ENCODE assay signal across 9 cellular contexts in the genomic region with DNA sequence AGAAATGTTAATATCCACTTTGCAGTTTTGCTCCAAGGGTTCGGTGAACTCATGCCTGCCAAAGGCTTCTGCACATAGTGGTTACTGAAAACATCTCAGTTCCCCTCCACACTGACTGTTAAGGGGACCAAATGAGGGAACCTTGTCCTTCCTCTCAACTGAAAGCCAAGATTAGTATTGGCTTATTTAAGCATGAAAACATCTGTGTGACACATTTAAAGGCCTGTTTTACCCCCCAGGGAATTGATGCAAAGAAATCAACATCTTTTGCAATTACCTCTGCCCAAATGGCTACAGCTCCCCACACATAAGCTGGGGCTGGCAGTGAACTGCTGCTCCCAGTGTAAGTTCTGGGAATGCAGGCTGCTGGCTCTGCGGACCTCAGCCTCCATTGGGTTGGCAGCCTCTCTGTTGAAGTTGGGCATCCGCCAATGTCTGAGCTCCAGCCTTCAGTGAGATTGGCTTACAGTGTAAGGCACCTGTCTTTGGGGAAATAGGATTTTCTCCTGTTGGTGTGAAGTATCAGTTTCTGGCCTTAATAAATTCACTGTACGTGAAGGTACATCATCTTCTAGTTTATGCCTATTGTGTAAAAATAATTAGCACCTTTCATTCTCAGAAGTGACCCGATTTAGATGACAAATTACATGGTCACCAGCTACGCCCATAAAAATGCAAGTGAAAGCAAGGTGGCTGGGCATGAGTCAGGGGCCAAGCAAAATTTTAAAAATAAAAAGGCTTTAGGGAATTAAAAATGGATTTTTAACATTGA.
DNase-seq lines count a peak whose midpoint lies in the region; ATAC-seq and TF ChIP-seq lines count a peak whose summit lies in the region.
"Had no signal": no experiment of that assay in that cellular context is flagged by ENCODE, and none has a peak within 500 bp of the region (broad histone marks: within the 10 kb centered on the region; RNA-seq: fewer than 3 reads in every experiment).

No MANE protein-coding gene starts in this region.

- 40% methylated on average over 6 of the region's 6 CpGs for WGBS in prostate gland

- H3K9me3 ChIP-seq in ascending aorta = no peaks in the 10 kb centered on the region
- no peaks in the 10 kb centered on the region for H3K9me3 ChIP-seq in prostate gland
- no peaks in the 10 kb centered on the region for H3K9me3 ChIP-seq in lower lobe of right lung

- TF ChIP-seq CTCF in ascending aorta (IDR thresholded peaks at IDR 0.05) = peak in 2 of 3 experiments; percentile 8 to 29
- peak in 1 of 4 experiments; percentile 10 for TF ChIP-seq CTCF in prostate gland (IDR thresholded peaks at IDR 0.05)
- TF ChIP-seq CTCF in lower lobe of right lung (IDR thresholded peaks at IDR 0.05) = no peak

- no peak for TF ChIP-seq POLR2A in prostate gland (IDR thresholded peaks at IDR 0.05)

- H3K27me3 ChIP-seq in ascending aorta (no peaks in the 10 kb centered on the region), prostate gland (replicated peaks; ENCODE audit: insufficient read depth) (no peaks in the 10 kb centered on the region), lower lobe of right lung (ENCODE audit: low read depth) (no peaks in the 10 kb centered on the region)

- ATAC-seq in HG03097 (IDR thresholded peaks at IDR 0.05; ENCODE audit: low FRiP score, unreplicated experiment) (peak; percentile 50), GM18520 (IDR thresholded peaks at IDR 0.05; ENCODE audit: unreplicated experiment) (no peak), lower lobe of right lung (no peak)
- ATAC-seq: K562 had no signal

- intact Hi-C loops in ascending aorta (cut with DNase I) = loop anchor here (2.0 kb wide), 1 partner anchor 23 kb away; no protein-coding TSS in a partner anchor
- intact Hi-C loops in prostate gland (cut with DNase I) = no loop called here
- intact Hi-C loops in lower lobe of right lung (cut with DNase I) = no loop called here

- H3K4me3 ChIP-seq in ascending aorta (peak overlapping the region in 1 of 2 donors; percentile 31), prostate gland (no peak overlapping the region), lower lobe of right lung (no peak overlapping the region)
- H3K4me3 ChIP-seq: K562 had no signal

- DNase-seq in GM19240 (ENCODE audit: insufficient read length, low spot score) (peak; percentile 37), ascending aorta (ENCODE audit: low spot score in 2 of 2) (peak; percentile 13 to 81), prostate gland (ENCODE audit: low spot score) (peak; percentile 87), activated gamma-delta T cell treated with Interleukin-2 at 50 U/mL for 16 hours (no peak), lower lobe of right lung (no peak)
- DNase-seq in stimulated activated naive CD4-positive, alpha-beta T cell (lab: John Stamatoyannopoulos, UW) = no peak

- H3K4me1 ChIP-seq in ascending aorta = peaks cover 5 to 7% of the 10 kb centered on the region in 2 donors
- peaks cover 23% of the 10 kb centered on the region for H3K4me1 ChIP-seq in prostate gland (replicated peaks)
- no peaks in the 10 kb centered on the region for H3K4me1 ChIP-seq in lower lobe of right lung

- H3K36me3 ChIP-seq in ascending aorta (peaks cover 0 to 3% of the 10 kb centered on the region in 2 donors), prostate gland (no peaks in the 10 kb centered on the region), lower lobe of right lung (no peaks in the 10 kb centered on the region)

- H3K27ac ChIP-seq in ascending aorta (peak overlapping the region in 1 of 2 donors; percentile 55), prostate gland (peak overlapping the region; percentile 16 to 62), lower lobe of right lung (no peak overlapping the region)

Comparison
In these comparisons a context has a peak if more than half of its experiments do, and no peak if none do; other contexts are left out.
1. DNase-seq: peak in GM19240 (single experiment), ascending aorta (2 of 2) and prostate gland (single experiment); none in stimulated activated naive CD4-positive, alpha-beta T cell (0 of 6), activated gamma-delta T cell treated with Interleukin-2 at 50 U/mL for 16 hours (single experiment) and lower lobe of right lung (single experiment).